ENCODE assay signal across 20 cellular contexts in genomic region chr4:39494354-39494753, GRCh38. TPM values are rescaled to one million over a fixed set of nuclear protein-coding genes. Genes with fewer than 3 reads are reported as not detected.
DNase-seq lines count a peak whose midpoint lies in the region; ATAC-seq and TF ChIP-seq lines count a peak whose summit lies in the region.
"Had no signal": no experiment of that assay in that cellular context is flagged by ENCODE, and none has a peak within 500 bp of the region (broad histone marks: within the 10 kb centered on the region; RNA-seq: fewer than 3 reads in every experiment).

No MANE protein-coding gene starts in this region.

- H3K27ac ChIP-seq in right atrium auricular region (no peak overlapping the region), PC-9 (no peak overlapping the region)
- H3K27ac ChIP-seq: 22Rv1, BLaER1, C4-2B had no signal

- H3K79me2 ChIP-seq in PC-9 (ENCODE audit: low read depth) = no peaks in the 10 kb centered on the region

- no peak overlapping the region for H3K4me2 ChIP-seq in PC-9
- H3K4me2 ChIP-seq: BLaER1 had no signal

- H3K9me2 ChIP-seq in PC-9 (ENCODE audit: insufficient read depth) = no peaks in the 10 kb centered on the region

- intact Hi-C loops in Right ventricle myocardium superior (cut with DNase I) = no loop called here
- intact Hi-C loops in mucosa of descending colon (cut with DNase I, micrococcal nuclease) = no loop called here
- intact Hi-C loops in PC-9 (cut with micrococcal nuclease; ENCODE audit: unreplicated experiment) = no loop called here

- no peaks in the 10 kb centered on the region for H3K9me3 ChIP-seq in right atrium auricular region
- no peaks in the 10 kb centered on the region for H3K9me3 ChIP-seq in mucosa of descending colon
- H3K9me3 ChIP-seq in PC-9 (ENCODE audit: insufficient read depth, low read depth) = no peaks in the 10 kb centered on the region; the same call in 1 of the 2 replicates
- H3K9me3 ChIP-seq: BLaER1, HAP-1 had no signal

- POLR2A ChIA-PET in PC-9 (lab: Charles Lee; ENCODE audit: unreplicated experiment) = no interaction called here

- H2AFZ ChIP-seq in PC-9 = no peak overlapping the region

- peaks cover 12% of the 10 kb centered on the region for H3K36me3 ChIP-seq in right atrium auricular region
- no peaks in the 10 kb centered on the region for H3K36me3 ChIP-seq in mucosa of descending colon (ENCODE audit: low read depth)
- H3K36me3 ChIP-seq in PC-9 (ENCODE audit: low read depth) = peaks cover 12% of the 10 kb centered on the region; the same call in 1 of the 2 replicates

- no peaks in the 10 kb centered on the region for H4K20me1 ChIP-seq in PC-9 (ENCODE audit: insufficient read depth)
- H4K20me1 ChIP-seq: BLaER1 had no signal

- H3K4me3 ChIP-seq in right atrium auricular region (no peak overlapping the region), mucosa of descending colon (no peak overlapping the region), PC-9 (no peak overlapping the region)
- H3K4me3 ChIP-seq: BLaER1, GM12878, HAP-1 had no signal

- peaks cover 40% of the 10 kb centered on the region for H3F3A ChIP-seq in PC-9 (ENCODE audit: insufficient read depth, low read depth)

- peak; percentile 50 for DNase-seq in right atrium auricular region (ENCODE audit: low spot score)
- DNase-seq in Right ventricle myocardium superior = no peak
- no peak for DNase-seq in left lobe of liver (ENCODE audit: low spot score)
- DNase-seq in mucosa of descending colon = no peak
- no peak for DNase-seq in NCI-H2081 treated with DMSO at 0.1 percent for 48 hours (lab: John Stamatoyannopoulos, UW)
- no peak for DNase-seq in PC-9
- DNase-seq: CD4-positive, CD25-positive, alpha-beta regulatory T cell; CD8-positive, alpha-beta T cell; DMS 273 treated with DMSO at 0.1 percent for 48 hours; DMS79; EL; GDM1; GOT3; HFFc6 had no signal

- TF ChIP-seq CTCF in right atrium auricular region (IDR thresholded peaks at IDR 0.05) = no peak
- no peak for TF ChIP-seq CTCF in mucosa of descending colon (IDR thresholded peaks at IDR 0.05)
- no peak for TF ChIP-seq CTCF in PC-9 (conservative IDR thresholded peaks at IDR 0.05)

- H3K27me3 ChIP-seq in right atrium auricular region (no peaks in the 10 kb centered on the region), PC-9 (ENCODE audit: insufficient read depth, low read depth) (no peaks in the 10 kb centered on the region)
- H3K27me3 ChIP-seq: BLaER1 had no signal

- CTCF ChIA-PET in PC-9 (lab: Charles Lee) = interaction anchor here (0.6 kb wide), 2 partner anchors 26 to 310 kb away, joined by 3 read pairs; no protein-coding TSS in a partner anchor

- BruUV-seq in PC-9 (replicated peaks; lab: Mats Ljungman, UMichigan) = no TSS peak

- no peak for ATAC-seq in Right ventricle myocardium superior (ENCODE audit: poor library complexity)
- ATAC-seq in left lobe of liver = peak; percentile 22
- peak; percentile 40 for ATAC-seq in mucosa of descending colon
- ATAC-seq in GM21528 (IDR thresholded peaks at IDR 0.05; ENCODE audit: low FRiP score, unreplicated experiment) = no peak
- ATAC-seq: CD8-positive, alpha-beta T cell; GM12878 had no signal

- H3K4me1 ChIP-seq in right atrium auricular region (no peaks in the 10 kb centered on the region), mucosa of descending colon (ENCODE audit: low read depth) (no peaks in the 10 kb centered on the region), PC-9 (replicated peaks; ENCODE audit: insufficient read depth) (peaks cover 31% of the 10 kb centered on the region)
- H3K4me1 ChIP-seq: HAP-1 had no signal

RNA-seq across cellular contexts. Expression of gene UGDH, which starts 32.9 kb away (rescaled TPM):
- total RNA-seq in right atrium auricular region = 10 to 100 TPM; 12.2 to 34.7 TPM
- total RNA-seq in Right ventricle myocardium superior = 14.2 TPM
- 225 TPM for total RNA-seq in left lobe of liver
- 100 to 1,000 TPM; 148 to 352 (median 263) TPM for total RNA-seq in mucosa of descending colon
- 88.6 and 98.5 TPM in 2 replicates for total RNA-seq in PC-9 (2021)

RNA-seq across cellular contexts. Expression of gene LIAS, which starts 35.5 kb away (rescaled TPM):
- total RNA-seq in right atrium auricular region (10 to 100 TPM in 1 of 2 donors, 1 to 10 TPM in 1; 6.9 to 18.7 TPM), Right ventricle myocardium superior (31.4 TPM), left lobe of liver (13.7 TPM), mucosa of descending colon (10 to 100 TPM; 16.5 to 30.1 (median 22.4) TPM), PC-9 (2021) (16.3 and 16.4 TPM in 2 replicates)

RNA-seq across cellular contexts. Expression of gene RPL9, which starts 35.6 kb away (rescaled TPM):
- total RNA-seq in right atrium auricular region (1,000 to 10,000 TPM; 2,057 to 2,637 TPM), Right ventricle myocardium superior (710 TPM), left lobe of liver (364 TPM), mucosa of descending colon (1,000 to 10,000 TPM in 2 of 3 donors, 100 to 1,000 TPM in 1; 771 to 1,260 (median 1,019) TPM), PC-9 (2021) (792 and 1,023 TPM in 2 replicates)

Comparison
In these comparisons a context has a peak if more than half of its experiments do, and no peak if none do; other contexts are left out.
1. ATAC-seq: peak in left lobe of liver (single experiment) and mucosa of descending colon (single experiment); none in Right ventricle myocardium superior (single experiment) and GM21528 (single experiment).